20 cellular contexts compared by ENCODE assay signal in the genomic region with DNA sequence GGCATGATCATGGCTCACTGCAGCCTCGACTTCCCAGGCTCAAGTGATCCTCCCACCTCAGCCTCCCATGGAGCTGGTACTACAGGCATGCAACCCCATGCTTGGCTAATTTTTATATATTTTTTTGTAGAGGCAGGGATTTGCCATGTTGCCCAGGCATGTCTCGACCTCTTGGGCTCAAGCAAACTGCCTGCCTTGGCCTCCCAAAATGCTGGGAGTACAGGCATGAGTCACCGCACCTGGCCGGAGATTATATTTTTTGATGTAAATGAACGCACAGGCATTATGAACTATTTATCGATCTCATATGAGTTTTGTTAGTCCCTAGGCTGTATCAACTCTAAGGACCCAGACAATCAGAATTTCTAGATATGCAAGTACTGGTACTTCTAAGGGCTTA.
"Had no signal": no experiment of that assay in that cellular context is flagged by ENCODE, and none has a peak within 500 bp of the region (broad histone marks: within the 10 kb centered on the region; RNA-seq: fewer than 3 reads in every experiment).

No MANE protein-coding gene starts in this region.

- ATAC-seq: heart right ventricle had no signal

- H3K27me3 ChIP-seq: heart right ventricle, sigmoid colon, upper lobe of left lung had no signal

- H3K4me1 ChIP-seq: sigmoid colon had no signal

- H3K27ac Mint-ChIP-seq: activated CD4-positive, alpha-beta memory T cell treated with anti-CD3 and anti-CD28 coated beads, Interleukin-2, amount 10 ng/mL, durations not matched to agents 7 days and 5 days; endodermal cell; progenitor cell of endocrine pancreas had no signal

- H3K36me3 Mint-ChIP-seq: activated naive CD8-positive, alpha-beta T cell treated with anti-CD3 and anti-CD28 coated beads, Interleukin-2, amount 10 ng/mL, durations not matched to agents 7 days and 5 days had no signal

- DNase-seq: activated CD4-positive, alpha-beta memory T cell treated with anti-CD3 and anti-CD28 coated beads, Interleukin-2, amount 10 ng/mL, durations not matched to agents 7 days and 5 days; activated CD4-positive, alpha-beta T cell treated with anti-CD3 and anti-CD28 coated beads for 48 hours; activated CD4-positive, CD25-positive, alpha-beta regulatory T cell; activated naive CD4-positive, alpha-beta T cell; activated naive CD8-positive, alpha-beta T cell treated with anti-CD3 and anti-CD28 coated beads, Interleukin-2, amount 10 ng/mL, durations not matched to agents 7 days and 5 days; amniotic stem cell; cortex of kidney; endodermal cell; heart right ventricle; islet precursor cell; left colon; mesenchymal stem cell; mucosa of descending colon; sigmoid colon; stimulated activated CD4-positive, alpha-beta T cell treated with anti-CD3 and anti-CD28 coated beads, Interleukin-15, amount 100 ng/mL, for 24 hours; stimulated activated naive CD4-positive, alpha-beta T cell; upper lobe of left lung had no signal

- H3K27me3 Mint-ChIP-seq: activated naive CD8-positive, alpha-beta T cell treated with anti-CD3 and anti-CD28 coated beads, Interleukin-2, amount 10 ng/mL, durations not matched to agents 7 days and 5 days; progenitor cell of endocrine pancreas had no signal

- H3K27ac ChIP-seq: epithelial cell of prostate, heart right ventricle, sigmoid colon, upper lobe of left lung had no signal

- H3K9me3 Mint-ChIP-seq: activated CD4-positive, alpha-beta memory T cell treated with anti-CD3 and anti-CD28 coated beads, Interleukin-2, amount 10 ng/mL, durations not matched to agents 7 days and 5 days; activated naive CD8-positive, alpha-beta T cell treated with anti-CD3 and anti-CD28 coated beads, Interleukin-2, amount 10 ng/mL, durations not matched to agents 7 days and 5 days; endodermal cell; neural crest cell had no signal

- H3K4me3 Mint-ChIP-seq: activated CD4-positive, alpha-beta memory T cell treated with anti-CD3 and anti-CD28 coated beads, Interleukin-2, amount 10 ng/mL, durations not matched to agents 7 days and 5 days; endodermal cell; neural crest cell had no signal
